Comparison of ENCODE assay signal across 22 cellular contexts in the genomic region with DNA sequence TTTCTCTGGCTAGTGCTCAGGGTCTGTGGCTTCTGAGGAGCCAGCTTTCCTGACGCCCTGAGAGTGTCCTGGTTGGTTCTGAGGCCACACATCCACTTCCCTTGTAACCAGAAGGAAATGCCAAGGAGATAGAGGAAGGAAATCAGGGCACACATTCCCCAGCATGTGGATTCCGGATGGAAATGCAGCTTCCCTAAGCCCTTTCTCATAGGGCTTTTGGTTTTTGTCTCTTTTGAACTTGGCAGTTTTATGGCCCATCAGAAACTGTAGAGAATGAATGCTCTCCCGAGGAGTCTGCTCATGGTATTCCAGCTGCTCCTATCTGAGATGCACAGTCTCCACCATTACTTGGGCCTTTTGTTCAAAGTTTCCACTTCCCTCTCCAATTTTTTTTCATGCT.
"Had no signal": no experiment of that assay in that cellular context is flagged by ENCODE, and none has a peak within 500 bp of the region (broad histone marks: within the 10 kb centered on the region; RNA-seq: fewer than 3 reads in every experiment).

No MANE protein-coding gene starts in this region.

- DNase-seq: activated CD4-positive, alpha-beta memory T cell treated with anti-CD3 and anti-CD28 coated beads for 36 hours; activated CD4-positive, alpha-beta T cell treated with anti-CD3 and anti-CD28 coated beads, Interleukin-2, amount 10 ng/mL, durations not matched to agents 24 days and 14 days; activated CD4-positive, CD25-positive, alpha-beta regulatory T cell; activated CD4-positive, CD25-positive, alpha-beta regulatory T cell treated with anti-CD3 and anti-CD28 coated beads, Interleukin-2, amount 50 U/mL, for 72 hours; activated CD8-positive, alpha-beta T cell treated with anti-CD3 and anti-CD28 coated beads, Interleukin-2, amount 10 ng/mL, durations not matched to agents 7 days and 5 days; activated effector memory CD4-positive, alpha-beta T cell treated with Interleukin-2 at 50 U/mL for 16 hours; activated gamma-delta T cell treated with Interleukin-2 at 50 U/mL for 16 hours; activated naive CD4-positive, alpha-beta T cell treated with anti-CD3 and anti-CD28 coated beads, Interleukin-2, amount 50 U/mL, for 16 hours; activated naive CD4-positive, alpha-beta T cell treated with Interleukin-2 at 50 U/mL for 16 hours; activated T-cell treated with anti-CD3 and anti-CD28 coated beads, Interleukin-2, amount 50 U/mL, for 4 hours; amniotic stem cell; anterior cingulate cortex; brain microvascular endothelial cell; dorsolateral prefrontal cortex; effector memory CD4-positive, alpha-beta T cell; erythroblast; foreskin melanocyte had no signal

- H3K9me3 ChIP-seq: esophagus muscularis mucosa, gastroesophageal sphincter had no signal

- H3K27ac ChIP-seq: brain microvascular endothelial cell, coronary artery, dorsolateral prefrontal cortex, esophagus muscularis mucosa, gastroesophageal sphincter had no signal

- H3K4me3 ChIP-seq: coronary artery, dorsolateral prefrontal cortex, esophagus muscularis mucosa, gastroesophageal sphincter had no signal

- H3K27me3 ChIP-seq: brain microvascular endothelial cell, dorsolateral prefrontal cortex, esophagus muscularis mucosa, gastroesophageal sphincter had no signal

- ATAC-seq: activated CD4-positive, alpha-beta T cell treated with anti-CD3 and anti-CD28 coated beads for 36 hours; activated CD8-positive, alpha-beta T cell treated with anti-CD3 and anti-CD28 coated beads, Interleukin-2, amount 10 ng/mL, durations not matched to agents 7 days and 5 days; activated T-cell treated with anti-CD3 and anti-CD28 coated beads, Interleukin-2, amount 50 U/mL, for 4 hours; activated T-helper 17 cell treated with anti-CD3 and anti-CD28 coated beads, Interleukin-2, amount 50 U/mL, for 72 hours; gastroesophageal sphincter had no signal

- H3K4me1 ChIP-seq: esophagus muscularis mucosa, gastroesophageal sphincter had no signal
